In genomic region chr12:2643736-2644135, GRCh38 we compare ENCODE assay signal across 17 cellular contexts.
A peak's percentile ranks its signal among the peaks of the same experiment; 100 is the strongest.
DNase-seq lines count a peak whose midpoint lies in the region; ATAC-seq and TF ChIP-seq lines count a peak whose summit lies in the region.
"Had no signal": no experiment of that assay in that cellular context is flagged by ENCODE, and none has a peak within 500 bp of the region (broad histone marks: within the 10 kb centered on the region; RNA-seq: fewer than 3 reads in every experiment).

No MANE protein-coding gene starts in this region.

- H3K36me3 ChIP-seq in BLaER1 = no peaks in the 10 kb centered on the region
- H3K36me3 ChIP-seq in RWPE2 (ENCODE audit: low read depth) = no peaks in the 10 kb centered on the region
- H3K36me3 ChIP-seq in endodermal cell (ENCODE audit: control insufficient read depth, insufficient read depth, low read length) = no peaks in the 10 kb centered on the region
- H3K36me3 ChIP-seq: HAP-1 had no signal

- no peak overlapping the region for H3K9ac ChIP-seq in BLaER1
- no peak overlapping the region for H3K9ac ChIP-seq in endodermal cell (ENCODE audit: extremely low read depth, low read length, poor library complexity, severe bottlenecking)

- ATAC-seq in RWPE2 (ENCODE audit: low read depth) (no peak), HG02642 (IDR thresholded peaks at IDR 0.05; ENCODE audit: poor library complexity, unreplicated experiment) (no peak), GM21381 (IDR thresholded peaks at IDR 0.05; ENCODE audit: unreplicated experiment) (no peak)

- no peaks in the 10 kb centered on the region for H3K27me3 Mint-ChIP-seq in endodermal cell (ENCODE audit: insufficient read depth)
- H3K27me3 Mint-ChIP-seq in activated T-helper 2 cell treated with anti-CD3 and anti-CD28 coated beads, Interferon-gamma antibody, Interleukin-2, Interleukin-4, amounts not matched to agents 10 μg/mL and 5 μg/mL and 100 μg/mL, durations not matched to agents 14 hours and 24 hours and 36 hours (ENCODE audit: low read depth) = peaks cover 40% of the 10 kb centered on the region

- 97 to 100% methylated on average over 2 to 4 of the region's 4 CpGs for WGBS in endodermal cell (ENCODE audit: insufficient coverage in 1 of 2, insufficient read length in 1 of 2), 2 experiments

- H3K4me3 Mint-ChIP-seq in endodermal cell = no peak overlapping the region
- no peak overlapping the region for H3K4me3 Mint-ChIP-seq in activated T-helper 2 cell treated with anti-CD3 and anti-CD28 coated beads, Interferon-gamma antibody, Interleukin-2, Interleukin-4, amounts not matched to agents 10 μg/mL and 5 μg/mL and 100 μg/mL, durations not matched to agents 14 hours and 24 hours and 36 hours (ENCODE audit: low read depth)
- H3K4me3 Mint-ChIP-seq: B cell had no signal

- no peaks in the 10 kb centered on the region for H3K9me3 Mint-ChIP-seq in endodermal cell
- no peaks in the 10 kb centered on the region for H3K9me3 Mint-ChIP-seq in activated T-helper 2 cell treated with anti-CD3 and anti-CD28 coated beads, Interferon-gamma antibody, Interleukin-2, Interleukin-4, amounts not matched to agents 10 μg/mL and 5 μg/mL and 100 μg/mL, durations not matched to agents 14 hours and 24 hours and 36 hours
- H3K9me3 Mint-ChIP-seq: CD4-positive, alpha-beta memory T cell had no signal

- H3K4me1 ChIP-seq in BLaER1 = peaks cover 62% of the 10 kb centered on the region
- H3K4me1 ChIP-seq in RWPE2 (ENCODE audit: insufficient read depth, poor library complexity, severe bottlenecking) = peaks cover 5% of the 10 kb centered on the region
- no peaks in the 10 kb centered on the region for H3K4me1 ChIP-seq in endodermal cell (ENCODE audit: control insufficient read depth, insufficient read depth, low read length)
- H3K4me1 ChIP-seq: HAP-1 had no signal

- H3K9me3 ChIP-seq in BLaER1 (no peaks in the 10 kb centered on the region), RWPE2 (ENCODE audit: severe bottlenecking) (no peaks in the 10 kb centered on the region), endodermal cell (ENCODE audit: control insufficient read depth, low read length) (no peaks in the 10 kb centered on the region)
- H3K9me3 ChIP-seq: HAP-1 had no signal

- no peak overlapping the region for H3K27ac ChIP-seq in BLaER1
- H3K27ac ChIP-seq in RWPE2 (ENCODE audit: poor library complexity, severe bottlenecking) = no peak overlapping the region
- no peak overlapping the region for H3K27ac ChIP-seq in endodermal cell (ENCODE audit: low read depth, low read length)
- H3K27ac ChIP-seq: C4-2B, HL-60 had no signal

- peak; percentile 51 for DNase-seq in RWPE2 (ENCODE audit: low spot score)
- peak; percentile 36 for DNase-seq in endodermal cell
- peak; percentile 39 for DNase-seq in mesenteric fat pad (ENCODE audit: low spot score)
- no peak for DNase-seq in NCI-H1417 treated with DMSO at 0.1 percent for 48 hours (lab: John Stamatoyannopoulos, UW)
- no peak for DNase-seq in activated T-helper 2 cell treated with anti-CD3 and anti-CD28 coated beads, Interferon-gamma antibody, Interleukin-2, Interleukin-4, amounts not matched to agents 10 μg/mL and 5 μg/mL and 100 μg/mL, durations not matched to agents 14 hours and 24 hours and 36 hours (ENCODE audit: low spot score)
- DNase-seq: 8988T; CD4-positive, alpha-beta memory T cell; DMS153; DMS79; GDM1 had no signal

- H4K20me1 ChIP-seq in BLaER1 = no peaks in the 10 kb centered on the region

- H3K27ac Mint-ChIP-seq in endodermal cell = no peak overlapping the region
- no peak overlapping the region for H3K27ac Mint-ChIP-seq in activated T-helper 2 cell treated with anti-CD3 and anti-CD28 coated beads, Interferon-gamma antibody, Interleukin-2, Interleukin-4, amounts not matched to agents 10 μg/mL and 5 μg/mL and 100 μg/mL, durations not matched to agents 14 hours and 24 hours and 36 hours
- H3K27ac Mint-ChIP-seq: B cell had no signal

- intact Hi-C loops in activated T-helper 2 cell treated with anti-CD3 and anti-CD28 coated beads, Interferon-gamma antibody, Interleukin-2, Interleukin-4, amounts not matched to agents 10 μg/mL and 5 μg/mL and 100 μg/mL, durations not matched to agents 14 hours and 24 hours and 36 hours (cut with micrococcal nuclease) = no loop called here

- H3K4me2 ChIP-seq in BLaER1 = peak overlapping the region; percentile 78

- no peaks in the 10 kb centered on the region for H3K36me3 Mint-ChIP-seq in endodermal cell (ENCODE audit: low read depth)
- H3K36me3 Mint-ChIP-seq in activated T-helper 2 cell treated with anti-CD3 and anti-CD28 coated beads, Interferon-gamma antibody, Interleukin-2, Interleukin-4, amounts not matched to agents 10 μg/mL and 5 μg/mL and 100 μg/mL, durations not matched to agents 14 hours and 24 hours and 36 hours (ENCODE audit: low read depth) = no peaks in the 10 kb centered on the region
- H3K36me3 Mint-ChIP-seq: CD4-positive, alpha-beta memory T cell had no signal

- H3K4me1 Mint-ChIP-seq in endodermal cell = peaks cover 23% of the 10 kb centered on the region
- peaks cover 12% of the 10 kb centered on the region for H3K4me1 Mint-ChIP-seq in activated T-helper 2 cell treated with anti-CD3 and anti-CD28 coated beads, Interferon-gamma antibody, Interleukin-2, Interleukin-4, amounts not matched to agents 10 μg/mL and 5 μg/mL and 100 μg/mL, durations not matched to agents 14 hours and 24 hours and 36 hours (ENCODE audit: low read depth)
- H3K4me1 Mint-ChIP-seq: B cell had no signal

- TF ChIP-seq CTCF in RWPE2 (IDR thresholded peaks at IDR 0.05; ENCODE audit: poor library complexity, severe bottlenecking) (no peak), endodermal cell (conservative IDR thresholded peaks at IDR 0.05) (no peak)

- H3K4me3 ChIP-seq in BLaER1 (no peak overlapping the region), RWPE2 (ENCODE audit: severe bottlenecking) (no peak overlapping the region), endodermal cell (ENCODE audit: low read length) (no peak overlapping the region)
- H3K4me3 ChIP-seq: HAP-1 had no signal

- H3K27me3 ChIP-seq in BLaER1 (no peaks in the 10 kb centered on the region), RWPE2 (ENCODE audit: insufficient read depth, poor library complexity, severe bottlenecking) (peaks cover 49% of the 10 kb centered on the region), endodermal cell (ENCODE audit: control insufficient read depth, insufficient read depth, low read length, poor library complexity, severe bottlenecking) (no peaks in the 10 kb centered on the region)

Comparison
In these comparisons a context has a peak if more than half of its experiments do, and no peak if none do; other contexts are left out.
1. DNase-seq: peak in RWPE2 (single experiment), endodermal cell (single experiment) and mesenteric fat pad (single experiment); none in NCI-H1417 treated with DMSO at 0.1 percent for 48 hours (single experiment) and activated T-helper 2 cell treated with anti-CD3 and anti-CD28 coated beads, Interferon-gamma antibody, Interleukin-2, Interleukin-4, amounts not matched to agents 10 μg/mL and 5 μg/mL and 100 μg/mL, durations not matched to agents 14 hours and 24 hours and 36 hours (single experiment).